10 cellular contexts compared by ENCODE assay signal in genomic region chr11:82315093-82315492, GRCh38.
A peak's percentile ranks its signal among the peaks of the same experiment; 100 is the strongest.
DNase-seq lines count a peak whose midpoint lies in the region; ATAC-seq and TF ChIP-seq lines count a peak whose summit lies in the region.
"Had no signal": no experiment of that assay in that cellular context is flagged by ENCODE, and none has a peak within 500 bp of the region (broad histone marks: within the 10 kb centered on the region; RNA-seq: fewer than 3 reads in every experiment).

No MANE protein-coding gene starts in this region.

- no peaks in the 10 kb centered on the region for H3K4me1 ChIP-seq in DOHH2 (ENCODE audit: control insufficient read depth, low read length)
- H3K4me1 ChIP-seq in PC-9 (replicated peaks; ENCODE audit: insufficient read depth), result no peaks in the 10 kb centered on the region
- H3K4me1 ChIP-seq: SJSA1, upper lobe of left lung had no signal

- DNase-seq in H7, result peak; percentile 40
- DNase-seq in PC-9, result peak in 1 of 2 experiments; percentile 5
- DNase-seq in iPS-NIHi7 (ENCODE audit: extremely low spot score), result peak; percentile 68
- no peak for DNase-seq in germinal center (ENCODE audit: low spot score)

- no peak overlapping the region for H3K4me3 ChIP-seq in DOHH2 (ENCODE audit: low read length)
- H3K4me3 ChIP-seq in H7 (ENCODE audit: insufficient read depth, low read depth, low read length), result no peak overlapping the region
- H3K4me3 ChIP-seq in PC-9, result no peak overlapping the region
- H3K4me3 ChIP-seq: SJSA1, upper lobe of left lung had no signal

- BruUV-seq in PC-9 (replicated peaks; lab: Mats Ljungman, UMichigan), result no TSS peak

- H3F3A ChIP-seq in DOHH2 (ENCODE audit: control insufficient read depth, insufficient read depth) (no peaks in the 10 kb centered on the region), PC-9 (ENCODE audit: insufficient read depth, low read depth) (no peaks in the 10 kb centered on the region)

- H3K27ac ChIP-seq in DOHH2 (ENCODE audit: low read depth, low read length) (no peak overlapping the region), PC-9 (no peak overlapping the region)
- H3K27ac ChIP-seq: SJSA1, upper lobe of left lung had no signal

- ATAC-seq in GM21717 (IDR thresholded peaks at IDR 0.05; ENCODE audit: unreplicated experiment) (no peak), GM21390 (IDR thresholded peaks at IDR 0.05; ENCODE audit: unreplicated experiment) (no peak), HG03039 (IDR thresholded peaks at IDR 0.05; ENCODE audit: unreplicated experiment) (no peak)

- TF ChIP-seq CTCF in DOHH2 (IDR thresholded peaks at IDR 0.05; ENCODE audit: low read depth, low read length, poor library complexity, severe bottlenecking), result peak; percentile 44
- TF ChIP-seq CTCF in PC-9 (conservative IDR thresholded peaks at IDR 0.05), result peak; percentile 61

- H3K4me2 ChIP-seq in DOHH2 (ENCODE audit: low read length) (no peak overlapping the region), PC-9 (no peak overlapping the region)

- no peaks in the 10 kb centered on the region for H3K9me3 ChIP-seq in DOHH2 (ENCODE audit: control insufficient read depth, insufficient read depth, low read length)
- no peaks in the 10 kb centered on the region for H3K9me3 ChIP-seq in PC-9 (ENCODE audit: insufficient read depth, low read depth)
- H3K9me3 ChIP-seq: SJSA1, upper lobe of left lung had no signal

- H3K36me3 ChIP-seq in DOHH2 (ENCODE audit: control insufficient read depth, low read length) (no peaks in the 10 kb centered on the region), H7 (replicated peaks; ENCODE audit: control insufficient read depth, insufficient read depth, low read length) (no peaks in the 10 kb centered on the region), PC-9 (ENCODE audit: low read depth) (no peaks in the 10 kb centered on the region)
- H3K36me3 ChIP-seq: SJSA1, upper lobe of left lung had no signal

- CTCF ChIA-PET in PC-9 (lab: Charles Lee), result no interaction called here

- H2AFZ ChIP-seq in PC-9, result no peak overlapping the region

- H3K9me2 ChIP-seq in DOHH2 (replicated peaks; ENCODE audit: control insufficient read depth, low read length), result no peaks in the 10 kb centered on the region
- 0 out of 2 replicates have a peak, but pooled peaks cover 4% of the 10 kb centered on the region for H3K9me2 ChIP-seq in PC-9 (ENCODE audit: insufficient read depth)

- no peaks in the 10 kb centered on the region for H4K20me1 ChIP-seq in DOHH2 (ENCODE audit: control insufficient read depth, insufficient read depth, low read depth, low read length)
- no peaks in the 10 kb centered on the region; the same call in 1 of the 2 replicates for H4K20me1 ChIP-seq in PC-9 (ENCODE audit: insufficient read depth)

- H3K79me2 ChIP-seq in DOHH2 (ENCODE audit: control insufficient read depth, low read length), result no peaks in the 10 kb centered on the region
- no peaks in the 10 kb centered on the region for H3K79me2 ChIP-seq in PC-9 (ENCODE audit: low read depth)

- H3K27me3 ChIP-seq in DOHH2 (ENCODE audit: control insufficient read depth, low read length), result no peaks in the 10 kb centered on the region
- no peaks in the 10 kb centered on the region for H3K27me3 ChIP-seq in H7 (ENCODE audit: control insufficient read depth, insufficient read depth, low read length)
- H3K27me3 ChIP-seq in PC-9 (ENCODE audit: insufficient read depth, low read depth), result no peaks in the 10 kb centered on the region
- H3K27me3 ChIP-seq: SJSA1, upper lobe of left lung had no signal

- intact Hi-C loops in PC-9 (cut with micrococcal nuclease; ENCODE audit: unreplicated experiment), result no loop called here

- POLR2A ChIA-PET in PC-9 (lab: Charles Lee; ENCODE audit: unreplicated experiment), result no interaction called here
